In the genomic region with DNA sequence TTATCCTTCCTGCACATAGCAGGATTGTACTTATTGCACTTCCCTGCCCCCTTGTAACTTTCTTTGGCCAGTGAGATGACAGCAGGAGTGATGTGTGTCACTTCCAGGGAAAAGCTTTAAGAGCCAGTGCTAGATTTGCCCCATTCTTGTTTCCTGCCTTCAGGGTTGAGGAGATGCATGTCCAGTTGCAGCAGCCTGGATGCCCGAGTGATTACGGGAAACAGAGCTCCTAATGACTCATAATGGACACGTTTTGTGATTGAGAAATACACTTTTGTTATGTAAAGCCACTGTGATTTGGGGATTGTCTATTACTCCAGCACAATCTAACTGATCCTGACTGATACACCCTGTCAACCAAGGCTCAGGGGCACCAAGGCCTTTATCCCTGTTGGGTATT, we compare ENCODE assay signal across 8 cellular contexts. TPM values are rescaled to one million over a fixed set of nuclear protein-coding genes. Genes with fewer than 3 reads are reported as not detected.
DNase-seq lines count a peak whose midpoint lies in the region; ATAC-seq and TF ChIP-seq lines count a peak whose summit lies in the region.

No MANE protein-coding gene starts in this region.

- ATAC-seq in GM19035 (IDR thresholded peaks at IDR 0.05; ENCODE audit: unreplicated experiment): no peak

- no peak overlapping the region for H3K4me2 ChIP-seq in mesendoderm (ENCODE audit: low read length)

- H3K4me1 ChIP-seq in mesendoderm (ENCODE audit: control insufficient read depth, low read depth, low read length): peaks cover 6% of the 10 kb centered on the region

- POLR2A ChIA-PET in BJ (lab: Charles Lee): interaction anchor here (1.0 kb wide), 1 partner anchor 23 kb away, joined by 3 read pairs; no protein-coding TSS in a partner anchor
- POLR2A ChIA-PET in activated CD4-positive, alpha-beta memory T cell treated with anti-CD3 and anti-CD28 coated beads, Interleukin-2, amount 10 ng/mL, durations not matched to agents 7 days and 5 days (lab: Charles Lee): interaction anchor here (0.6 to 2.9 kb wide), 7 partner anchors 8 to 223 kb away, joined by 3 to 14 read pairs (median 5); no protein-coding TSS in a partner anchor

- H2AK5ac ChIP-seq in mesendoderm (ENCODE audit: low read length): no peak overlapping the region

- H2BK15ac ChIP-seq in mesendoderm (replicated peaks; ENCODE audit: low read depth): no peak overlapping the region

- H3K36me3 ChIP-seq in BJ (ENCODE audit: control insufficient read depth, insufficient read depth, low read length) (no peaks in the 10 kb centered on the region), mesendoderm (ENCODE audit: control insufficient read depth, insufficient read depth, low read length) (no peaks in the 10 kb centered on the region)

- no peak overlapping the region for H3K23ac ChIP-seq in mesendoderm (ENCODE audit: low read length)

- no peak overlapping the region for H3K4ac ChIP-seq in mesendoderm (ENCODE audit: low read depth, low read length)

- peak; percentile 46 for DNase-seq in BJ (ENCODE audit: low read depth)
- peak; percentile 89 for DNase-seq in HCEC 1CT
- DNase-seq in activated CD4-positive, alpha-beta memory T cell treated with anti-CD3 and anti-CD28 coated beads, Interleukin-2, amount 10 ng/mL, durations not matched to agents 7 days and 5 days: no peak
- peak; percentile 29 for DNase-seq in glomerular endothelial cell (ENCODE audit: extremely low read depth, low read depth, low spot score)
- no peak for DNase-seq in mesendoderm
- no peak for DNase-seq in effector CD4-positive, alpha-beta T cell
- DNase-seq in NCI-H187 (lab: John Stamatoyannopoulos, UW): no peak

- H3K18ac ChIP-seq in mesendoderm (ENCODE audit: low read length): no peak overlapping the region

- no peak overlapping the region for H2BK120ac ChIP-seq in mesendoderm (ENCODE audit: low read depth, low read length)

- no peak overlapping the region for H3K27ac ChIP-seq in mesendoderm (ENCODE audit: low read depth, low read length)

- H3K4me3 ChIP-seq in BJ (ENCODE audit: low read depth, low read length) (no peak overlapping the region), mesendoderm (ENCODE audit: low read length) (no peak overlapping the region)

- CTCF ChIA-PET in BJ (lab: Yijun Ruan, JAX): interaction anchor here (1.1 to 1.2 kb wide), 2 partner anchors 8 to 10 kb away, joined by 4 read pairs; no protein-coding TSS in a partner anchor
- CTCF ChIA-PET in activated CD4-positive, alpha-beta memory T cell treated with anti-CD3 and anti-CD28 coated beads, Interleukin-2, amount 10 ng/mL, durations not matched to agents 7 days and 5 days (lab: Charles Lee): interaction anchor here (0.8 to 1.5 kb wide), 3 partner anchors 141 to 168 kb away, joined by 3 read pairs; no protein-coding TSS in a partner anchor

- H3K27ac Mint-ChIP-seq in activated CD4-positive, alpha-beta memory T cell treated with anti-CD3 and anti-CD28 coated beads, Interleukin-2, amount 10 ng/mL, durations not matched to agents 7 days and 5 days: no peak overlapping the region

- H4K5ac ChIP-seq in mesendoderm (ENCODE audit: low read length): no peak overlapping the region

- no peaks in the 10 kb centered on the region for H3K36me3 Mint-ChIP-seq in activated CD4-positive, alpha-beta memory T cell treated with anti-CD3 and anti-CD28 coated beads, Interleukin-2, amount 10 ng/mL, durations not matched to agents 7 days and 5 days (ENCODE audit: low read depth)

- H3K27me3 ChIP-seq in BJ (ENCODE audit: control insufficient read depth, insufficient read depth, low read length) (no peaks in the 10 kb centered on the region), mesendoderm (ENCODE audit: insufficient read depth, low read length, poor library complexity) (no peaks in the 10 kb centered on the region)

- no peaks in the 10 kb centered on the region for H3K79me2 ChIP-seq in mesendoderm (ENCODE audit: control insufficient read depth, insufficient read depth, low read length)

- peak overlapping the region; percentile 6 for H3K4me3 Mint-ChIP-seq in activated CD4-positive, alpha-beta memory T cell treated with anti-CD3 and anti-CD28 coated beads, Interleukin-2, amount 10 ng/mL, durations not matched to agents 7 days and 5 days

- H3K79me1 ChIP-seq in mesendoderm (ENCODE audit: low read length): no peaks in the 10 kb centered on the region

- H3K56ac ChIP-seq in mesendoderm (ENCODE audit: low read length): no peak overlapping the region

- H2BK5ac ChIP-seq in mesendoderm (ENCODE audit: low read length): no peak overlapping the region

- peaks cover 49% of the 10 kb centered on the region for H3K4me1 Mint-ChIP-seq in activated CD4-positive, alpha-beta memory T cell treated with anti-CD3 and anti-CD28 coated beads, Interleukin-2, amount 10 ng/mL, durations not matched to agents 7 days and 5 days

- no peak overlapping the region for H4K8ac ChIP-seq in mesendoderm (ENCODE audit: low read depth, low read length)

- WGBS in mesendoderm (ENCODE audit: extremely low coverage, insufficient coverage, low lambda C conversion rate): no CpG with 5 or more reads among the region's 3 CpGs

- H3K27me3 Mint-ChIP-seq in activated CD4-positive, alpha-beta memory T cell treated with anti-CD3 and anti-CD28 coated beads, Interleukin-2, amount 10 ng/mL, durations not matched to agents 7 days and 5 days: peaks cover 19% of the 10 kb centered on the region

- no peaks in the 10 kb centered on the region for H3K9me3 Mint-ChIP-seq in activated CD4-positive, alpha-beta memory T cell treated with anti-CD3 and anti-CD28 coated beads, Interleukin-2, amount 10 ng/mL, durations not matched to agents 7 days and 5 days

- no peak for TF ChIP-seq CTCF in BJ (IDR thresholded peaks at IDR 0.05; ENCODE audit: insufficient read depth, low read depth, low read length)

- H3K9ac ChIP-seq in mesendoderm (ENCODE audit: low read length): no peak overlapping the region

RNA-seq across cellular contexts. Expression of gene TET3, which starts 5.0 kb away (rescaled TPM):
- 2.1 and 2.6 TPM in 2 replicates for polyA plus RNA-seq in BJ (2011; rRNA removed)
- 5.2 and 6.2 TPM in 2 replicates for polyA minus RNA-seq in BJ (2011; rRNA and poly(A)+ RNA removed)
- 10 to 100 TPM; 10.1 to 10.7 TPM for total RNA-seq in activated CD4-positive, alpha-beta memory T cell treated with anti-CD3 and anti-CD28 coated beads, Interleukin-2, amount 10 ng/mL, durations not matched to agents 7 days and 5 days
- 5.7 and 13.7 TPM in 2 replicates for total RNA-seq in glomerular endothelial cell
- 7.5 TPM for polyA plus RNA-seq in mesendoderm (2013, experiment 1 of 2)
- polyA plus RNA-seq in mesendoderm (2013, experiment 2 of 2): 6.9 TPM

RNA-seq across cellular contexts. Expression of gene DGUOK, which starts 53.0 kb away (rescaled TPM):
- 76.6 and 79.8 TPM in 2 replicates for polyA plus RNA-seq in BJ (2011; rRNA removed)
- polyA minus RNA-seq in BJ (2011; rRNA and poly(A)+ RNA removed): 15.7 and 17.9 TPM in 2 replicates
- total RNA-seq in activated CD4-positive, alpha-beta memory T cell treated with anti-CD3 and anti-CD28 coated beads, Interleukin-2, amount 10 ng/mL, durations not matched to agents 7 days and 5 days: 10 to 100 TPM; 75.6 to 76.3 TPM
- total RNA-seq in glomerular endothelial cell: 54.9 and 63.0 TPM in 2 replicates
- polyA plus RNA-seq in mesendoderm (2013, experiment 1 of 2): 137 TPM
- 137 TPM for polyA plus RNA-seq in mesendoderm (2013, experiment 2 of 2)

Comparison
In these comparisons a context has a peak if more than half of its experiments do, and no peak if none do; other contexts are left out.
1. DNase-seq: peak in BJ (single experiment), HCEC 1CT (single experiment) and glomerular endothelial cell (single experiment); none in activated CD4-positive, alpha-beta memory T cell treated with anti-CD3 and anti-CD28 coated beads, Interleukin-2, amount 10 ng/mL, durations not matched to agents 7 days and 5 days (single experiment), mesendoderm (single experiment), effector CD4-positive, alpha-beta T cell (single experiment) and NCI-H187 (0 of 2).